ENCODE assay signal across 10 cellular contexts in genomic region chr1:225763815-225764548, GRCh38. TPM values are rescaled to one million over a fixed set of nuclear protein-coding genes. Genes with fewer than 3 reads are reported as not detected.
DNase-seq lines count a peak whose midpoint lies in the region; ATAC-seq, FAIRE-seq and TF ChIP-seq lines count a peak whose summit lies in the region.
"Had no signal": no experiment of that assay in that cellular context is flagged by ENCODE, and none has a peak within 500 bp of the region (broad histone marks: within the 10 kb centered on the region; RNA-seq: fewer than 3 reads in every experiment).

No MANE protein-coding gene starts in this region.

- intact Hi-C loops in Right ventricle myocardium superior (cut with DNase I): no loop called here
- intact Hi-C loops in activated T-helper 2 cell treated with anti-CD3 and anti-CD28 coated beads, Interferon-gamma antibody, Interleukin-2, Interleukin-4, amounts not matched to agents 10 μg/mL and 5 μg/mL and 100 μg/mL, durations not matched to agents 14 hours and 24 hours and 36 hours (cut with micrococcal nuclease): no loop called here

- DNase-seq in GM12891 (ENCODE audit: insufficient read length, low spot score) (no peak), SJCRH30 (peak; percentile 39 to 67), Right ventricle myocardium superior (no peak), MM.1S (no peak), NCI-H1105 treated with DMSO at 0.1 percent for 48 hours (lab: John Stamatoyannopoulos, UW) (no peak)
- no peak for DNase-seq in activated T-helper 2 cell treated with anti-CD3 and anti-CD28 coated beads, Interferon-gamma antibody, Interleukin-2, Interleukin-4, amounts not matched to agents 10 μg/mL and 5 μg/mL and 100 μg/mL, durations not matched to agents 14 hours and 24 hours and 36 hours (ENCODE audit: low spot score)
- DNase-seq: activated gamma-delta T cell treated with Interleukin-2 at 50 U/mL for 16 hours, SHP77 treated with DMSO at 0.1 percent for 48 hours had no signal

- H3K27ac ChIP-seq in SJCRH30 (peak overlapping the region; percentile 24), MM.1S (ENCODE audit: low read length) (no peak overlapping the region)

- no peaks in the 10 kb centered on the region for H4K20me1 ChIP-seq in MM.1S (ENCODE audit: insufficient read depth, low read length)

- H3K4me1 Mint-ChIP-seq in activated T-helper 2 cell treated with anti-CD3 and anti-CD28 coated beads, Interferon-gamma antibody, Interleukin-2, Interleukin-4, amounts not matched to agents 10 μg/mL and 5 μg/mL and 100 μg/mL, durations not matched to agents 14 hours and 24 hours and 36 hours (ENCODE audit: low read depth): no peaks in the 10 kb centered on the region

- H3K9ac ChIP-seq in skeletal muscle satellite cell (ENCODE audit: low read depth, low read length) (peak overlapping the region; percentile 13), MM.1S (ENCODE audit: low read length) (no peak overlapping the region)

- peaks cover 55% of the 10 kb centered on the region for H3K4me1 ChIP-seq in SJCRH30
- peaks cover 53% of the 10 kb centered on the region for H3K4me1 ChIP-seq in skeletal muscle satellite cell (ENCODE audit: control insufficient read depth, insufficient read depth, low read length)
- H3K4me1 ChIP-seq in MM.1S (ENCODE audit: low read length): no peaks in the 10 kb centered on the region

- TF ChIP-seq CTCF in MM.1S (IDR thresholded peaks at IDR 0.05; ENCODE audit: low read length): no peak

- H3K9me3 ChIP-seq in SJCRH30 (replicated peaks) (no peaks in the 10 kb centered on the region), skeletal muscle satellite cell (replicated peaks; ENCODE audit: low read length) (no peaks in the 10 kb centered on the region), MM.1S (replicated peaks; ENCODE audit: insufficient read depth, low read length) (no peaks in the 10 kb centered on the region)

- no peaks in the 10 kb centered on the region for H3K79me2 ChIP-seq in MM.1S (ENCODE audit: low read length)

- H3K36me3 Mint-ChIP-seq in activated T-helper 2 cell treated with anti-CD3 and anti-CD28 coated beads, Interferon-gamma antibody, Interleukin-2, Interleukin-4, amounts not matched to agents 10 μg/mL and 5 μg/mL and 100 μg/mL, durations not matched to agents 14 hours and 24 hours and 36 hours (ENCODE audit: low read depth): no peaks in the 10 kb centered on the region

- H3K36me3 ChIP-seq in SJCRH30: no peaks in the 10 kb centered on the region
- H3K36me3 ChIP-seq in skeletal muscle satellite cell (ENCODE audit: insufficient read depth, low read length): no peaks in the 10 kb centered on the region
- no peaks in the 10 kb centered on the region for H3K36me3 ChIP-seq in MM.1S (replicated peaks; ENCODE audit: insufficient read depth, low read length)

- no peak overlapping the region for H3K27ac Mint-ChIP-seq in activated T-helper 2 cell treated with anti-CD3 and anti-CD28 coated beads, Interferon-gamma antibody, Interleukin-2, Interleukin-4, amounts not matched to agents 10 μg/mL and 5 μg/mL and 100 μg/mL, durations not matched to agents 14 hours and 24 hours and 36 hours

- no peaks in the 10 kb centered on the region for H3K27me3 ChIP-seq in SJCRH30
- no peaks in the 10 kb centered on the region for H3K27me3 ChIP-seq in skeletal muscle satellite cell (ENCODE audit: control insufficient read depth, insufficient read depth, low read length)
- no peaks in the 10 kb centered on the region for H3K27me3 ChIP-seq in MM.1S (replicated peaks; ENCODE audit: insufficient read depth, low read length)

- no peak overlapping the region for H3K4me3 ChIP-seq in SJCRH30
- H3K4me3 ChIP-seq in skeletal muscle satellite cell (ENCODE audit: low read length): no peak overlapping the region
- H3K4me3 ChIP-seq in MM.1S (ENCODE audit: low read length): no peak overlapping the region

- H2AFZ ChIP-seq in MM.1S (ENCODE audit: low read length): no peak overlapping the region

- FAIRE-seq in GM12891 (lab: Jason Lieb, UNC): no peak

- H3K9me2 ChIP-seq in MM.1S (replicated peaks; ENCODE audit: insufficient read depth, low read length): no peaks in the 10 kb centered on the region

- H3K4me3 Mint-ChIP-seq in activated T-helper 2 cell treated with anti-CD3 and anti-CD28 coated beads, Interferon-gamma antibody, Interleukin-2, Interleukin-4, amounts not matched to agents 10 μg/mL and 5 μg/mL and 100 μg/mL, durations not matched to agents 14 hours and 24 hours and 36 hours (ENCODE audit: low read depth): no peak overlapping the region

- H3K9me3 Mint-ChIP-seq in activated T-helper 2 cell treated with anti-CD3 and anti-CD28 coated beads, Interferon-gamma antibody, Interleukin-2, Interleukin-4, amounts not matched to agents 10 μg/mL and 5 μg/mL and 100 μg/mL, durations not matched to agents 14 hours and 24 hours and 36 hours: no peaks in the 10 kb centered on the region

- no peaks in the 10 kb centered on the region for H3F3A ChIP-seq in MM.1S (ENCODE audit: insufficient read depth, low read length)

- H3K4me2 ChIP-seq in skeletal muscle satellite cell (ENCODE audit: low read length): peak overlapping the region; percentile 30
- no peak overlapping the region for H3K4me2 ChIP-seq in MM.1S (ENCODE audit: low read depth, low read length)

- H3K27me3 Mint-ChIP-seq in activated T-helper 2 cell treated with anti-CD3 and anti-CD28 coated beads, Interferon-gamma antibody, Interleukin-2, Interleukin-4, amounts not matched to agents 10 μg/mL and 5 μg/mL and 100 μg/mL, durations not matched to agents 14 hours and 24 hours and 36 hours (ENCODE audit: low read depth): peaks cover 8% of the 10 kb centered on the region

- no peak for TF ChIP-seq POLR2A in GM12891 (IDR thresholded peaks at IDR 0.05; ENCODE audit: low read depth, low read length)

- peak; percentile 23 for ATAC-seq in Right ventricle myocardium superior (ENCODE audit: poor library complexity)
- ATAC-seq in HG03432 (IDR thresholded peaks at IDR 0.05; ENCODE audit: unreplicated experiment): no peak

TF ChIP-seq in GM12891, 5 proteins besides CTCF, POLR2A, EP300 and RAD21:
- TF ChIP-seq SPI1 (IDR thresholded peaks at IDR 0.05; ENCODE audit: low read depth, low read length) (peak; percentile 95), TAF1 (IDR thresholded peaks at IDR 0.05; ENCODE audit: low read depth, low read length) (no peak)

RNA-seq across cellular contexts. Expression of gene SRP9, which starts 13.6 kb away (rescaled TPM):
- 213 TPM for polyA plus RNA-seq in GM12891 (2012; ENCODE audit: low read depth, missing spikeins)
- 618 and 654 TPM in 2 replicates for total RNA-seq in SJCRH30 (2014; rRNA removed; shearing (Covaris generic))
- total RNA-seq in Right ventricle myocardium superior: 188 TPM
- 202 and 253 TPM in 2 replicates for total RNA-seq in skeletal muscle satellite cell (2012; rRNA removed)
- 255 and 270 TPM in 2 replicates for total RNA-seq in activated T-helper 2 cell treated with anti-CD3 and anti-CD28 coated beads, Interferon-gamma antibody, Interleukin-2, Interleukin-4, amounts not matched to agents 10 μg/mL and 5 μg/mL and 100 μg/mL, durations not matched to agents 14 hours and 24 hours and 36 hours

RNA-seq across cellular contexts. Expression of gene EPHX1, which starts 45.9 kb away (rescaled TPM):
- 1.1 TPM for polyA plus RNA-seq in GM12891 (2012; ENCODE audit: low read depth, missing spikeins)
- total RNA-seq in SJCRH30 (2014; rRNA removed; shearing (Covaris generic)): 6.3 and 7.2 TPM in 2 replicates
- 68.6 TPM for total RNA-seq in Right ventricle myocardium superior
- 16.4 and 33.5 TPM in 2 replicates for total RNA-seq in skeletal muscle satellite cell (2012; rRNA removed)
- 2.2 and 2.9 TPM in 2 replicates for total RNA-seq in activated T-helper 2 cell treated with anti-CD3 and anti-CD28 coated beads, Interferon-gamma antibody, Interleukin-2, Interleukin-4, amounts not matched to agents 10 μg/mL and 5 μg/mL and 100 μg/mL, durations not matched to agents 14 hours and 24 hours and 36 hours

Comparison
In these comparisons a context has a peak if more than half of its experiments do, and no peak if none do; other contexts are left out.
1. DNase-seq: peak in SJCRH30 (2 of 2); none in GM12891 (single experiment), Right ventricle myocardium superior (single experiment), MM.1S (single experiment), NCI-H1105 treated with DMSO at 0.1 percent for 48 hours (single experiment) and activated T-helper 2 cell treated with anti-CD3 and anti-CD28 coated beads, Interferon-gamma antibody, Interleukin-2, Interleukin-4, amounts not matched to agents 10 μg/mL and 5 μg/mL and 100 μg/mL, durations not matched to agents 14 hours and 24 hours and 36 hours (single experiment).